ENCODE assay signal across 17 cellular contexts in the genomic region with DNA sequence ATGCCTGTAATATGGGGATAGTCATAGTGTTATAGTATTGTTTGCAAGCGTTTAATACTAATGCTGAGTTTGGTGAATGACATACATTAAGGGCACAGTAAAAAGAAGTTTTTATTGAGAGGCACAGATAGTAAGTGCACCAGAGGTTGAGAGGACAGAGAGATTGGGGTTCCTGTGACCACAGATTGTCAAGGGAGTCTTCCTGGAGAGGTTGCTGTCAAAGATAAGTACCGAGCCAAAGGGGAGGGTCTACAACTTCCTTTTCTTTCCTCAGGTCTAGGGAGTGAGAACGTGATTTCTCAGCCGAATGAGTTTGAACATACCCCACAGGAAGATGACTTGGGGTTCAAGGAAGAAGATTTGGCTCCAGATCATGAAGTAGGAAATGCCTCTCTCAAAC. TPM values are rescaled to one million over a fixed set of nuclear protein-coding genes. Genes with fewer than 3 reads are reported as not detected.
DNase-seq lines count a peak whose midpoint lies in the region; ATAC-seq and TF ChIP-seq lines count a peak whose summit lies in the region.
"Had no signal": no experiment of that assay in that cellular context is flagged by ENCODE, and none has a peak within 500 bp of the region (broad histone marks: within the 10 kb centered on the region; RNA-seq: fewer than 3 reads in every experiment).

No MANE protein-coding gene starts in this region.

- peak overlapping the region; percentile 93; the same call in 1 of the 2 replicates for H3K4me2 ChIP-seq in KMS-11

- DNase-seq in CMK (ENCODE audit: low read depth) (peak; percentile 78), NCI-H774 (lab: John Stamatoyannopoulos, UW) (no peak)
- DNase-seq in activated T-helper 1 cell treated with anti-CD3 and anti-CD28 coated beads, Interleukin-12 subunit alpha, Interleukin-12 subunit beta, Interleukin-2, Interleukin-4 antibody, amounts not matched to agents 30 ng/mL and 10 ng/mL and 1 ng/mL, durations not matched to agents 14 hours and 24 hours and 36 hours (ENCODE audit: low spot score) = no peak
- no peak for DNase-seq in natural killer cell treated with Interleukin-12 subunit alpha and Interleukin-12 subunit beta and Interleukin-15 and Interleukin-18, amount 100 ng/mL, for 72 hours (ENCODE audit: low spot score)
- DNase-seq: activated CD4-positive, alpha-beta T cell treated with anti-CD3 and anti-CD28 coated beads, Interleukin-2, amount 50 U/mL, for 48 hours; anterior cingulate cortex; foreskin keratinocyte; left cardiac atrium; NCI-H1417; NCI-H524 treated with DMSO at 0.1 percent for 48 hours; SHP77; thyroid gland had no signal

- H2AFZ ChIP-seq in KMS-11 (ENCODE audit: low read depth) = no peak overlapping the region

- no peaks in the 10 kb centered on the region for H4K20me1 ChIP-seq in KMS-11 (ENCODE audit: insufficient read depth)

- peaks cover 13% of the 10 kb centered on the region; the same call in 1 of the 2 replicates for H3K79me2 ChIP-seq in KMS-11 (ENCODE audit: insufficient read depth, low read depth)

- no peak overlapping the region for H3K9ac ChIP-seq in KMS-11

- peaks cover 14% of the 10 kb centered on the region for H3K4me1 ChIP-seq in KMS-11 (ENCODE audit: low read depth, poor library complexity, severe bottlenecking)
- H3K4me1 ChIP-seq: foreskin keratinocyte had no signal

- ATAC-seq in natural killer cell treated with Interleukin-12 subunit alpha and Interleukin-12 subunit beta and Interleukin-15 and Interleukin-18, amount 100 ng/mL, for 72 hours = no peak
- no peak for ATAC-seq in HG03457 (IDR thresholded peaks at IDR 0.05; ENCODE audit: unreplicated experiment)
- ATAC-seq in GM18868 (IDR thresholded peaks at IDR 0.05; ENCODE audit: unreplicated experiment) = no peak
- ATAC-seq: foreskin keratinocyte, left cardiac atrium had no signal

- no peak overlapping the region for H3K27ac ChIP-seq in KMS-11
- H3K27ac ChIP-seq: foreskin keratinocyte, neutrophil had no signal

- no peaks in the 10 kb centered on the region for H3K27me3 Mint-ChIP-seq in activated T-helper 1 cell treated with anti-CD3 and anti-CD28 coated beads, Interleukin-12 subunit alpha, Interleukin-12 subunit beta, Interleukin-2, Interleukin-4 antibody, amounts not matched to agents 30 ng/mL and 10 ng/mL and 1 ng/mL, durations not matched to agents 14 hours and 24 hours and 36 hours (ENCODE audit: insufficient read depth)
- H3K27me3 Mint-ChIP-seq in natural killer cell treated with Interleukin-12 subunit alpha and Interleukin-12 subunit beta and Interleukin-15 and Interleukin-18, amount 100 ng/mL, for 72 hours = no peaks in the 10 kb centered on the region

- H3K4me3 Mint-ChIP-seq in activated T-helper 1 cell treated with anti-CD3 and anti-CD28 coated beads, Interleukin-12 subunit alpha, Interleukin-12 subunit beta, Interleukin-2, Interleukin-4 antibody, amounts not matched to agents 30 ng/mL and 10 ng/mL and 1 ng/mL, durations not matched to agents 14 hours and 24 hours and 36 hours = peak overlapping the region; percentile 89
- H3K4me3 Mint-ChIP-seq in natural killer cell treated with Interleukin-12 subunit alpha and Interleukin-12 subunit beta and Interleukin-15 and Interleukin-18, amount 100 ng/mL, for 72 hours = peak overlapping the region; percentile 95

- 0 out of 2 replicates have a peak, but pooled peaks cover 3% of the 10 kb centered on the region for H3K36me3 ChIP-seq in KMS-11 (ENCODE audit: insufficient read depth)
- H3K36me3 ChIP-seq: neutrophil had no signal

- intact Hi-C loops in activated T-helper 1 cell treated with anti-CD3 and anti-CD28 coated beads, Interleukin-12 subunit alpha, Interleukin-12 subunit beta, Interleukin-2, Interleukin-4 antibody, amounts not matched to agents 30 ng/mL and 10 ng/mL and 1 ng/mL, durations not matched to agents 14 hours and 24 hours and 36 hours (cut with micrococcal nuclease) = no loop called here

- H3K4me3 ChIP-seq in KMS-11 (IDR thresholded peaks at IDR 0.05; ENCODE audit: insufficient read depth, low read depth, low read length) = no peak overlapping the region
- H3K4me3 ChIP-seq: thyroid gland had no signal

- peaks cover 19% of the 10 kb centered on the region for H3K36me3 Mint-ChIP-seq in activated T-helper 1 cell treated with anti-CD3 and anti-CD28 coated beads, Interleukin-12 subunit alpha, Interleukin-12 subunit beta, Interleukin-2, Interleukin-4 antibody, amounts not matched to agents 30 ng/mL and 10 ng/mL and 1 ng/mL, durations not matched to agents 14 hours and 24 hours and 36 hours (ENCODE audit: low read depth)
- H3K36me3 Mint-ChIP-seq in natural killer cell treated with Interleukin-12 subunit alpha and Interleukin-12 subunit beta and Interleukin-15 and Interleukin-18, amount 100 ng/mL, for 72 hours = no peaks in the 10 kb centered on the region

- H3K4me1 Mint-ChIP-seq in activated T-helper 1 cell treated with anti-CD3 and anti-CD28 coated beads, Interleukin-12 subunit alpha, Interleukin-12 subunit beta, Interleukin-2, Interleukin-4 antibody, amounts not matched to agents 30 ng/mL and 10 ng/mL and 1 ng/mL, durations not matched to agents 14 hours and 24 hours and 36 hours (ENCODE audit: low read depth) = peaks cover 53% of the 10 kb centered on the region
- peaks cover 37 to 44% of the 10 kb centered on the region in 2 donors for H3K4me1 Mint-ChIP-seq in natural killer cell treated with Interleukin-12 subunit alpha and Interleukin-12 subunit beta and Interleukin-15 and Interleukin-18, amount 100 ng/mL, for 72 hours (ENCODE audit: low read depth in 2 of 2)

- no peak for TF ChIP-seq CTCF in KMS-11 (conservative IDR thresholded peaks at IDR 0.05; ENCODE audit: low read depth, low read length)

- no peaks in the 10 kb centered on the region for H3K27me3 ChIP-seq in KMS-11 (ENCODE audit: insufficient read depth, low read depth)
- H3K27me3 ChIP-seq: foreskin keratinocyte, thyroid gland had no signal

- no peaks in the 10 kb centered on the region for H3K9me3 Mint-ChIP-seq in activated T-helper 1 cell treated with anti-CD3 and anti-CD28 coated beads, Interleukin-12 subunit alpha, Interleukin-12 subunit beta, Interleukin-2, Interleukin-4 antibody, amounts not matched to agents 30 ng/mL and 10 ng/mL and 1 ng/mL, durations not matched to agents 14 hours and 24 hours and 36 hours
- no peaks in the 10 kb centered on the region for H3K9me3 Mint-ChIP-seq in natural killer cell treated with Interleukin-12 subunit alpha and Interleukin-12 subunit beta and Interleukin-15 and Interleukin-18, amount 100 ng/mL, for 72 hours

- H3K27ac Mint-ChIP-seq in activated T-helper 1 cell treated with anti-CD3 and anti-CD28 coated beads, Interleukin-12 subunit alpha, Interleukin-12 subunit beta, Interleukin-2, Interleukin-4 antibody, amounts not matched to agents 30 ng/mL and 10 ng/mL and 1 ng/mL, durations not matched to agents 14 hours and 24 hours and 36 hours = peak overlapping the region; percentile 34
- peak overlapping the region; percentile 65 for H3K27ac Mint-ChIP-seq in natural killer cell treated with Interleukin-12 subunit alpha and Interleukin-12 subunit beta and Interleukin-15 and Interleukin-18, amount 100 ng/mL, for 72 hours

RNA-seq across cellular contexts. Expression of a gene that starts 1.8 kb away (rescaled TPM):
- total RNA-seq in activated T-helper 1 cell treated with anti-CD3 and anti-CD28 coated beads, Interleukin-12 subunit alpha, Interleukin-12 subunit beta, Interleukin-2, Interleukin-4 antibody, amounts not matched to agents 30 ng/mL and 10 ng/mL and 1 ng/mL, durations not matched to agents 14 hours and 24 hours and 36 hours = 20.2 and 21.4 TPM in 2 replicates
- 10 to 100 TPM; 10.2 to 14.7 TPM for total RNA-seq in natural killer cell treated with Interleukin-12 subunit alpha and Interleukin-12 subunit beta and Interleukin-15 and Interleukin-18, amount 100 ng/mL, for 72 hours

RNA-seq across cellular contexts. Expression of a gene that starts 10.3 kb away (rescaled TPM):
- 8.1 and 8.9 TPM in 2 replicates for total RNA-seq in activated T-helper 1 cell treated with anti-CD3 and anti-CD28 coated beads, Interleukin-12 subunit alpha, Interleukin-12 subunit beta, Interleukin-2, Interleukin-4 antibody, amounts not matched to agents 30 ng/mL and 10 ng/mL and 1 ng/mL, durations not matched to agents 14 hours and 24 hours and 36 hours
- 1 to 10 TPM; 3.4 to 7.3 TPM for total RNA-seq in natural killer cell treated with Interleukin-12 subunit alpha and Interleukin-12 subunit beta and Interleukin-15 and Interleukin-18, amount 100 ng/mL, for 72 hours

RNA-seq across cellular contexts. Expression of a gene that starts 14.7 kb away (rescaled TPM):
- total RNA-seq in activated T-helper 1 cell treated with anti-CD3 and anti-CD28 coated beads, Interleukin-12 subunit alpha, Interleukin-12 subunit beta, Interleukin-2, Interleukin-4 antibody, amounts not matched to agents 30 ng/mL and 10 ng/mL and 1 ng/mL, durations not matched to agents 14 hours and 24 hours and 36 hours = 195 and 200 TPM in 2 replicates
- total RNA-seq in natural killer cell treated with Interleukin-12 subunit alpha and Interleukin-12 subunit beta and Interleukin-15 and Interleukin-18, amount 100 ng/mL, for 72 hours = 100 to 1,000 TPM; 192 to 207 TPM
- total RNA-seq: foreskin keratinocyte, HT-29 had no signal

RNA-seq across cellular contexts. Expression of a gene that starts 22.5 kb away (rescaled TPM):
- 2.0 and 2.7 TPM in 2 replicates for total RNA-seq in activated T-helper 1 cell treated with anti-CD3 and anti-CD28 coated beads, Interleukin-12 subunit alpha, Interleukin-12 subunit beta, Interleukin-2, Interleukin-4 antibody, amounts not matched to agents 30 ng/mL and 10 ng/mL and 1 ng/mL, durations not matched to agents 14 hours and 24 hours and 36 hours
- total RNA-seq in natural killer cell treated with Interleukin-12 subunit alpha and Interleukin-12 subunit beta and Interleukin-15 and Interleukin-18, amount 100 ng/mL, for 72 hours = 1 to 10 TPM in 1 of 2 donors, not detected in 1; 8.5 TPM
- total RNA-seq: foreskin keratinocyte, HT-29, left cardiac atrium, thyroid gland had no signal

RNA-seq across cellular contexts. Expression of a gene that starts 26.8 kb away (rescaled TPM):
- 68.9 and 73.6 TPM in 2 replicates for total RNA-seq in activated T-helper 1 cell treated with anti-CD3 and anti-CD28 coated beads, Interleukin-12 subunit alpha, Interleukin-12 subunit beta, Interleukin-2, Interleukin-4 antibody, amounts not matched to agents 30 ng/mL and 10 ng/mL and 1 ng/mL, durations not matched to agents 14 hours and 24 hours and 36 hours
- total RNA-seq in natural killer cell treated with Interleukin-12 subunit alpha and Interleukin-12 subunit beta and Interleukin-15 and Interleukin-18, amount 100 ng/mL, for 72 hours = 10 to 100 TPM; 64.0 to 99.1 TPM
